In the genomic region with DNA sequence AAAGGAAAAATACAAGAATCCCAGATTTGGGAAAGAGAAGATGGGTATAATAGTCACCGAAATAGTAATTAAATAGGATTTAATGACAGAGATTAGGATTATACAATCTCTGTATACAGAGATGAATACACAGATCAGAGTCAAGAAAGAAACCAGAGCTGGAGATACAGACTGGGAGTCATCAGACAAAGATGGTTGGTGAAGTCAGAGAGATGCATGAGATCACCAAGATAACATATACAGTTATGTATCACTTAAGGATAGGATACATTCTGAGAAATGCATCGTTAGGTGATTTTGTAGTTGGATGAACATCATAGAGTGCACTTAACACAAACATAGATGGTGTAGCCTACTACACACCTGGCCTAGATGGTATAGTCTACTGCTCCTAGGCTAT, we compare ENCODE assay signal across 1 cellular context.
TF ChIP-seq lines count a peak whose summit lies in the region.

No MANE protein-coding gene starts in this region.

TF ChIP-seq in endothelial cell of umbilical vein, 7 proteins besides CTCF, POLR2A, EP300 and RAD21 (continued from another document):
- TF ChIP-seq EZH2 (IDR thresholded peaks at IDR 0.05; ENCODE audit: borderline replicate concordance, low read depth, low read length, severe bottlenecking) = no peak
- TF ChIP-seq, protein P1, sequence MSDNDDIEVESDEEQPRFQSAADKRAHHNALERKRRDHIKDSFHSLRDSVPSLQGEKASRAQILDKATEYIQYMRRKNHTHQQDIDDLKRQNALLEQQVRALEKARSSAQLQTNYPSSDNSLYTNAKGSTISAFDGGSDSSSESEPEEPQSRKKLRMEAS (IDR thresholded peaks at IDR 0.05; ENCODE audit: insufficient read depth, insufficient read length) = no peak
- TF ChIP-seq MYC (IDR thresholded peaks at IDR 0.05; ENCODE audit: low read depth, low read length) = no peak
- no peak for TF ChIP-seq JUN (IDR thresholded peaks at IDR 0.05; ENCODE audit: borderline replicate concordance, insufficient read depth, insufficient read length, low read depth)
